ENCODE assay signal across 12 cellular contexts in the genomic region with DNA sequence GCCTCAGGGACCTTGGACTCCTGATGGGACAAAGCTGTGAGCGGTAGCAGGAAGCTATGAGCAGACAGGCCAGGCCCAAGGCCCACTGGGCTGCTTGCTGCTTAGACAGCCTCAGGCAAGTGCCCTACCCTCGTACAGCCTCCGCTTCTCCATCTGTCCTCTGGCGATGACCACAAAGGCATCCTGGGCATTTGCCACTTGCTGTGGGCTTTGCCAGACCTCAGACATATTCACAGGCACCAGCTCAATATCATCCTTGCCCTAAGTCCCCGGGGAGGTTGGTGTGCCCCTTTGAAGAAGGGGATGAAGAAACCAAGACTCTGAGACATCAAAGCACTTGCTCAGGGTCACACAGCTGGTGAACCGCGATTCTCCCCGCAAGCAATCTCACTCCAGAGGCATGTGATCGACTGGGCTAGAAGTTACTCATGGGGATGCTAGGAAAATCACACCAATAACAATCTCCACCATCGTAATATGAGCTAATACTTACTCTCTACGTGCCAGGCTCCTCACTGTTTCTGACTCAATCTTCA. TPM values are rescaled to one million over a fixed set of nuclear protein-coding genes. Genes with fewer than 3 reads are reported as not detected.
DNase-seq lines count a peak whose midpoint lies in the region; ATAC-seq and TF ChIP-seq lines count a peak whose summit lies in the region.
"Had no signal": no experiment of that assay in that cellular context is flagged by ENCODE, and none has a peak within 500 bp of the region (broad histone marks: within the 10 kb centered on the region; RNA-seq: fewer than 3 reads in every experiment).

No MANE protein-coding gene starts in this region.

- H3K36me3 ChIP-seq in Peyer's patch: no peaks in the 10 kb centered on the region

- peaks cover 5% of the 10 kb centered on the region for H3K4me1 Mint-ChIP-seq in type B pancreatic cell (ENCODE audit: unreplicated experiment)

- DNase-seq in H4 (ENCODE audit: low spot score): peak; percentile 58
- peak; percentile 85 for DNase-seq in SW480 (ENCODE audit: low spot score)
- peak; percentile 29 for DNase-seq in fibroblast of pulmonary artery (ENCODE audit: low read depth)
- no peak for DNase-seq in type B pancreatic cell (ENCODE audit: extremely low spot score, unreplicated experiment)
- DNase-seq in Peyer's patch: no peak
- DNase-seq: kidney, NCI-H1105 treated with DMSO at 0.1 percent for 48 hours, NCI-H82 had no signal

- no peaks in the 10 kb centered on the region for H3K36me3 Mint-ChIP-seq in type B pancreatic cell

- no peaks in the 10 kb centered on the region for H3K27me3 Mint-ChIP-seq in type B pancreatic cell

- no peak for ATAC-seq in GM18517 (IDR thresholded peaks at IDR 0.05; ENCODE audit: unreplicated experiment)
- ATAC-seq in GM19351 (IDR thresholded peaks at IDR 0.05; ENCODE audit: unreplicated experiment): no peak

- no peaks in the 10 kb centered on the region for H3K9me3 Mint-ChIP-seq in type B pancreatic cell

- no peaks in the 10 kb centered on the region for H3K27me3 ChIP-seq in Peyer's patch

- no peak overlapping the region for H3K27ac ChIP-seq in Peyer's patch
- H3K27ac ChIP-seq: parathyroid adenoma had no signal

- H3K4me1 ChIP-seq in Peyer's patch: no peaks in the 10 kb centered on the region
- H3K4me1 ChIP-seq: parathyroid adenoma had no signal

- TF ChIP-seq CTCF in fibroblast of pulmonary artery (IDR thresholded peaks at IDR 0.05; ENCODE audit: low read length, missing control alignments) (no peak), type B pancreatic cell (conservative IDR thresholded peaks at IDR 0.05) (no peak), Peyer's patch (IDR thresholded peaks at IDR 0.05) (no peak)

- no peak for TF ChIP-seq POLR2A in Peyer's patch (IDR thresholded peaks at IDR 0.05)

- H3K4me3 Mint-ChIP-seq in type B pancreatic cell: no peak overlapping the region

- H3K4me3 ChIP-seq in fibroblast of pulmonary artery (replicated peaks; ENCODE audit: low read depth, low read length) (no peak overlapping the region), Peyer's patch (no peak overlapping the region)

- peak overlapping the region; percentile 50 for H3K27ac Mint-ChIP-seq in type B pancreatic cell

- no peaks in the 10 kb centered on the region for H3K9me3 ChIP-seq in Peyer's patch

RNA-seq across cellular contexts. Expression of a gene that starts 21.7 kb away (rescaled TPM):
- 0.10 and 0.18 TPM in 2 replicates for total RNA-seq in H4 (2014; rRNA removed; shearing (Covaris generic))
- total RNA-seq in type B pancreatic cell (ENCODE audit: low replicate concordance): 142 and 428 TPM in 2 replicates
- 10 to 100 TPM; 28.7 to 84.2 (median 53.0) TPM for total RNA-seq in Peyer's patch
- total RNA-seq: T-helper 2 cell treated with Interferon-gamma antibody and Interleukin-4, amounts not matched to agents 100 ng/mL and 5 ng/mL, for 36 hours had no signal

RNA-seq across cellular contexts. Expression of a gene that starts 42.8 kb away (rescaled TPM):
- not detected in 2 replicates for total RNA-seq in H4 (2014; rRNA removed; shearing (Covaris generic))
- total RNA-seq in type B pancreatic cell (ENCODE audit: low replicate concordance): 0.71 and 0.92 TPM in 2 replicates
- total RNA-seq in Peyer's patch: 1 to 10 TPM in 2 of 4 donors, under 1 TPM in 2; 0.13 to 2.0 (median 1.1) TPM
- total RNA-seq: T-helper 2 cell treated with Interferon-gamma antibody and Interleukin-4, amounts not matched to agents 100 ng/mL and 5 ng/mL, for 36 hours had no signal

Comparison
In these comparisons a context has a peak if more than half of its experiments do, and no peak if none do; other contexts are left out.
1. DNase-seq: peak in H4 (single experiment), SW480 (single experiment) and fibroblast of pulmonary artery (single experiment); none in type B pancreatic cell (single experiment) and Peyer's patch (0 of 3).
2. RNA of a gene that starts 21.7 kb away (total RNA-seq): 142 to 428 TPM in type B pancreatic cell and 28.7 to 84.2 TPM in Peyer's patch; 0.10 to 0.18 TPM in H4; every median in the first group is over 10 times any median in the second.